In the genomic region with DNA sequence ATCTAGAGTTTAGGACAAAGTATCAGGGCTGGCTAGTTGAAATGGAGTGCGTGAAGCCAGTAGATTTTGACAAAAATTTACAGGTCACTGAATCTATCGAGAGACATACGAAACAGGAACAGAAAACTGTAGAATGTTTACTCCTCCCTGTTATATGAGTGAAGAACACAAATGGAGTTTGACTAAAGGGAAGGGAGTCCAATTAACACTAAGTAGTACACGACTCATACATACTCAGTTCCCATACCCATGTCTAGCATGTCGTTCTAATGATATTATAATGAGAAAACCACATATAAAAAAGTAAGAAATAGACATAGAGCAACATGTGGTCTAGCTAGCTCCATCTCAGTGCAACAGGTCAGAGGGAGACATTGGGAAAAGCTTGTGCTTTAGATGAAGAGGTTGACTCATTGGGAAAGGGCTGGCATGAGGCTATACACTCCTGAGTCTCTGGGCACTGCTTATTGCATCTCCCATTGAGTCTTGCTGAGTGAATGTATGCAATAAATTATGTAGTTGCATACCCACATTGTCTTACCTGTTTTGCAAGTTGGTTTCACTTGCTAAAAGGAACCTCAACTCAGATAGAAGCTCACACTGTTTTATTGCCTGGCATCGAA, we compare ENCODE assay signal across 9 cellular contexts. TPM values are rescaled to one million over a fixed set of nuclear protein-coding genes. Genes with fewer than 3 reads are reported as not detected.
DNase-seq lines count a peak whose midpoint lies in the region; ATAC-seq and TF ChIP-seq lines count a peak whose summit lies in the region.
"Had no signal": no experiment of that assay in that cellular context is flagged by ENCODE, and none has a peak within 500 bp of the region (broad histone marks: within the 10 kb centered on the region; RNA-seq: fewer than 3 reads in every experiment).

No MANE protein-coding gene starts in this region.

- POLR2A ChIA-PET in WTC11 (lab: Charles Lee) = no interaction called here

- H2AFZ ChIP-seq in neuronal stem cell (ENCODE audit: low read length) = no peak overlapping the region

- no peak overlapping the region for H3K9ac ChIP-seq in neuronal stem cell (ENCODE audit: low read depth, low read length, poor library complexity)

- no peak overlapping the region for H4K8ac ChIP-seq in neuronal stem cell (ENCODE audit: low read depth, low read length)

- H3K4me2 ChIP-seq in neuronal stem cell (ENCODE audit: insufficient read depth, low read length, poor library complexity, severe bottlenecking) = no peak overlapping the region

- H2BK120ac ChIP-seq in neuronal stem cell (ENCODE audit: low read depth, low read length) = no peak overlapping the region

- no peaks in the 10 kb centered on the region for H3K27me3 Mint-ChIP-seq in activated naive CD8-positive, alpha-beta T cell treated with anti-CD3 and anti-CD28 coated beads, Interleukin-2, amount 50 U/mL, for 24 hours
- H3K27me3 Mint-ChIP-seq in WTC11 (ENCODE audit: low read depth) = no peaks in the 10 kb centered on the region

- intact Hi-C loops in left ventricle myocardium inferior (cut with micrococcal nuclease) = no loop called here

- no peaks in the 10 kb centered on the region for H3K79me1 ChIP-seq in neuronal stem cell (ENCODE audit: low read depth, low read length)

- ATAC-seq in GM19395 (IDR thresholded peaks at IDR 0.05; ENCODE audit: unreplicated experiment) (peak; percentile 87), HG03064 (IDR thresholded peaks at IDR 0.05; ENCODE audit: low read depth, unreplicated experiment) (peak; percentile 67), WTC11 (no peak)
- ATAC-seq in activated naive CD8-positive, alpha-beta T cell treated with anti-CD3 and anti-CD28 coated beads, Interleukin-2, amount 50 U/mL, for 24 hours = no peak

- H2BK5ac ChIP-seq in neuronal stem cell (ENCODE audit: low read length) = no peak overlapping the region

- H3K14ac ChIP-seq in neuronal stem cell (ENCODE audit: low read length) = no peak overlapping the region

- WGBS in neuronal stem cell (ENCODE audit: extremely low coverage in 2 of 2, insufficient read length in 2 of 2, insufficient replicate concordance in 1 of 2), 2 donors = no CpG with 5 or more reads among the region's 6 CpGs

- TF ChIP-seq CTCF in WTC11 (IDR thresholded peaks at IDR 0.05) = no peak
- TF ChIP-seq CTCF in left ventricle myocardium inferior (IDR thresholded peaks at IDR 0.05; ENCODE audit: borderline replicate concordance) = no peak

- H3K4me1 ChIP-seq in neuronal stem cell (ENCODE audit: control insufficient read depth in 2 of 2, insufficient read depth in 1 of 2, low read depth in 1 of 2, low read length in 2 of 2) (peaks cover 4 to 22% of the 10 kb centered on the region in 2 donors), left ventricle myocardium inferior (peaks cover 6% of the 10 kb centered on the region)

- no peak overlapping the region for H3K18ac ChIP-seq in neuronal stem cell (ENCODE audit: low read length)

- H3K4me1 Mint-ChIP-seq in activated naive CD8-positive, alpha-beta T cell treated with anti-CD3 and anti-CD28 coated beads, Interleukin-2, amount 50 U/mL, for 24 hours = peaks cover 81% of the 10 kb centered on the region
- H3K4me1 Mint-ChIP-seq in WTC11 = peaks cover 23% of the 10 kb centered on the region

- DNase-seq in activated naive CD8-positive, alpha-beta T cell treated with anti-CD3 and anti-CD28 coated beads, Interleukin-2, amount 50 U/mL, for 24 hours = no peak
- DNase-seq in middle frontal gyrus (ENCODE audit: extremely low spot score, low spot score) (no peak), WTC11 (ENCODE audit: low spot score) (no peak), neuronal stem cell (ENCODE audit: low spot score) (no peak), left ventricle myocardium inferior (no peak)

- H3K4me3 Mint-ChIP-seq in activated naive CD8-positive, alpha-beta T cell treated with anti-CD3 and anti-CD28 coated beads, Interleukin-2, amount 50 U/mL, for 24 hours = no peak overlapping the region
- H3K4me3 Mint-ChIP-seq in WTC11 = no peak overlapping the region

- no peak overlapping the region for H2BK15ac ChIP-seq in neuronal stem cell (ENCODE audit: low read length)

- no peak overlapping the region for H3K4ac ChIP-seq in neuronal stem cell (ENCODE audit: low read length)

- no peaks in the 10 kb centered on the region for H3K36me3 ChIP-seq in neuronal stem cell (replicated peaks in 1 of 2; ENCODE audit: control insufficient read depth in 2 of 2, insufficient read depth in 2 of 2, low read length in 2 of 2)
- H3K36me3 ChIP-seq in left ventricle myocardium inferior = peaks cover 10% of the 10 kb centered on the region

- H3K27me3 ChIP-seq in neuronal stem cell (ENCODE audit: control insufficient read depth in 3 of 3, insufficient read depth in 3 of 3, low read depth in 1 of 3, low read length in 3 of 3) (no peaks in the 10 kb centered on the region), left ventricle myocardium inferior (ENCODE audit: low read depth) (no peaks in the 10 kb centered on the region)

- H3K4me3 ChIP-seq in GM08714 (ENCODE audit: low read length) (peak overlapping the region; percentile 65; the same call in 1 of the 2 replicates), neuronal stem cell (ENCODE audit: low read length in 2 of 2) (no peak overlapping the region), left ventricle myocardium inferior (no peak overlapping the region)

- H3K27ac Mint-ChIP-seq in activated naive CD8-positive, alpha-beta T cell treated with anti-CD3 and anti-CD28 coated beads, Interleukin-2, amount 50 U/mL, for 24 hours = peak overlapping the region; percentile 67
- H3K27ac Mint-ChIP-seq in WTC11 = no peak overlapping the region

- H2BK12ac ChIP-seq in neuronal stem cell (ENCODE audit: low read length) = no peak overlapping the region

- H3K9me3 ChIP-seq in neuronal stem cell (replicated peaks in 1 of 2; ENCODE audit: control insufficient read depth in 2 of 2, insufficient read depth in 1 of 2, low read depth in 1 of 2, low read length in 2 of 2) (no peaks in the 10 kb centered on the region), left ventricle myocardium inferior (replicated peaks) (no peaks in the 10 kb centered on the region)

- no peak overlapping the region for H3K27ac ChIP-seq in neuronal stem cell (replicated peaks; ENCODE audit: low read length)
- H3K27ac ChIP-seq in left ventricle myocardium inferior (replicated peaks) = no peak overlapping the region
- H3K27ac ChIP-seq: VCaP had no signal

- no peak overlapping the region for H2AK5ac ChIP-seq in neuronal stem cell (ENCODE audit: low read depth, low read length)

- H3K36me3 Mint-ChIP-seq in activated naive CD8-positive, alpha-beta T cell treated with anti-CD3 and anti-CD28 coated beads, Interleukin-2, amount 50 U/mL, for 24 hours (ENCODE audit: low read depth) = peaks cover 82% of the 10 kb centered on the region
- H3K36me3 Mint-ChIP-seq in WTC11 = no peaks in the 10 kb centered on the region

- CTCF ChIA-PET in WTC11 (lab: Charles Lee) = no interaction called here

- peaks cover 4% of the 10 kb centered on the region for H3K9me3 Mint-ChIP-seq in activated naive CD8-positive, alpha-beta T cell treated with anti-CD3 and anti-CD28 coated beads, Interleukin-2, amount 50 U/mL, for 24 hours
- H3K9me3 Mint-ChIP-seq in WTC11 = no peaks in the 10 kb centered on the region

- H3K23ac ChIP-seq in neuronal stem cell (ENCODE audit: low read depth, low read length, poor library complexity) = no peak overlapping the region

- H4K91ac ChIP-seq in neuronal stem cell (ENCODE audit: low read depth, low read length, poor library complexity) = no peak overlapping the region

TF ChIP-seq in WTC11, 78 proteins besides CTCF, POLR2A, EP300 and RAD21 (continues in another document):
- TF ChIP-seq ZNF232 (CRISPR knock-in tag; IDR thresholded peaks at IDR 0.05) (no peak), ZBTB21 (CRISPR knock-in tag; IDR thresholded peaks at IDR 0.05; ENCODE audit: borderline replicate concordance) (no peak), TP53 (CRISPR knock-in tag; IDR thresholded peaks at IDR 0.05) (no peak), MAX (CRISPR knock-in tag; IDR thresholded peaks at IDR 0.05) (no peak), SMAD4 (CRISPR knock-in tag; IDR thresholded peaks at IDR 0.05) (no peak), OVOL2 (CRISPR knock-in tag; IDR thresholded peaks at IDR 0.05; ENCODE audit: borderline replicate concordance) (no peak), KAT7 (CRISPR knock-in tag; IDR thresholded peaks at IDR 0.05; ENCODE audit: borderline replicate concordance) (no peak), ELF4 (CRISPR knock-in tag; IDR thresholded peaks at IDR 0.05; ENCODE audit: low read depth) (no peak), TEAD1 (CRISPR knock-in tag; IDR thresholded peaks at IDR 0.05) (no peak)
- TF ChIP-seq, protein P1, sequence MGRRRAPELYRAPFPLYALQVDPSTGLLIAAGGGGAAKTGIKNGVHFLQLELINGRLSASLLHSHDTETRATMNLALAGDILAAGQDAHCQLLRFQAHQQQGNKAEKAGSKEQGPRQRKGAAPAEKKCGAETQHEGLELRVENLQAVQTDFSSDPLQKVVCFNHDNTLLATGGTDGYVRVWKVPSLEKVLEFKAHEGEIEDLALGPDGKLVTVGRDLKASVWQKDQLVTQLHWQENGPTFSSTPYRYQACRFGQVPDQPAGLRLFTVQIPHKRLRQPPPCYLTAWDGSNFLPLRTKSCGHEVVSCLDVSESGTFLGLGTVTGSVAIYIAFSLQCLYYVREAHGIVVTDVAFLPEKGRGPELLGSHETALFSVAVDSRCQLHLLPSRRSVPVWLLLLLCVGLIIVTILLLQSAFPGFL (CRISPR knock-in tag; IDR thresholded peaks at IDR 0.05; ENCODE audit: borderline replicate concordance) = no peak
- TF ChIP-seq, protein P2, sequence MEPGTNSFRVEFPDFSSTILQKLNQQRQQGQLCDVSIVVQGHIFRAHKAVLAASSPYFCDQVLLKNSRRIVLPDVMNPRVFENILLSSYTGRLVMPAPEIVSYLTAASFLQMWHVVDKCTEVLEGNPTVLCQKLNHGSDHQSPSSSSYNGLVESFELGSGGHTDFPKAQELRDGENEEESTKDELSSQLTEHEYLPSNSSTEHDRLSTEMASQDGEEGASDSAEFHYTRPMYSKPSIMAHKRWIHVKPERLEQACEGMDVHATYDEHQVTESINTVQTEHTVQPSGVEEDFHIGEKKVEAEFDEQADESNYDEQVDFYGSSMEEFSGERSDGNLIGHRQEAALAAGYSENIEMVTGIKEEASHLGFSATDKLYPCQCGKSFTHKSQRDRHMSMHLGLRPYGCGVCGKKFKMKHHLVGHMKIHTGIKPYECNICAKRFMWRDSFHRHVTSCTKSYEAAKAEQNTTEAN (CRISPR knock-in tag; IDR thresholded peaks at IDR 0.05) = no peak

RNA-seq across cellular contexts. Expression of gene CD44, which starts 43.5 kb away (rescaled TPM):
- total RNA-seq in WTC11 (2021) (9.6 to 12.0 TPM (median 10.3 TPM) in 3 replicates), left ventricle myocardium inferior (14.0 TPM)
- polyA plus RNA-seq in neuronal stem cell (2013, experiment 1 of 2) = 1.6 TPM
- polyA plus RNA-seq in neuronal stem cell (2013, experiment 2 of 2) = 0.75 TPM

Comparison
In these comparisons a context has a peak if more than half of its experiments do, and no peak if none do; other contexts are left out.
1. ATAC-seq: peak in GM19395 (single experiment) and HG03064 (single experiment); none in activated naive CD8-positive, alpha-beta T cell treated with anti-CD3 and anti-CD28 coated beads, Interleukin-2, amount 50 U/mL, for 24 hours (single experiment) and WTC11 (single experiment).